Comparison of ENCODE assay signal across 16 cellular contexts in genomic region chr3:113773381-113773780, GRCh38. TPM values are rescaled to one million over a fixed set of nuclear protein-coding genes. Genes with fewer than 3 reads are reported as not detected.
DNase-seq lines count a peak whose midpoint lies in the region; TF ChIP-seq lines count a peak whose summit lies in the region.
"Had no signal": no experiment of that assay in that cellular context is flagged by ENCODE, and none has a peak within 500 bp of the region (broad histone marks: within the 10 kb centered on the region; RNA-seq: fewer than 3 reads in every experiment).

No MANE protein-coding gene starts in this region.

- peaks cover 0 to 2% of the 10 kb centered on the region in 2 donors for H3K36me3 ChIP-seq in ascending aorta
- no peaks in the 10 kb centered on the region for H3K36me3 ChIP-seq in Peyer's patch
- H3K36me3 ChIP-seq: tibial nerve had no signal

- H3K9me3 ChIP-seq in ascending aorta = no peaks in the 10 kb centered on the region
- no peaks in the 10 kb centered on the region for H3K9me3 ChIP-seq in Peyer's patch
- H3K9me3 ChIP-seq: tibial nerve had no signal

- no peaks in the 10 kb centered on the region for H3K27me3 ChIP-seq in ascending aorta
- H3K27me3 ChIP-seq in Peyer's patch = no peaks in the 10 kb centered on the region
- H3K27me3 ChIP-seq: tibial nerve had no signal

- DNase-seq in EH (ENCODE audit: low read depth) (peak; percentile 78), RPMI7951 (ENCODE audit: low read depth) (peak; percentile 37), fibroblast of peridontal ligament (ENCODE audit: extremely low read depth) (peak; percentile 92), renal cortical epithelial cell (ENCODE audit: low read depth) (peak; percentile 71), DMS153 treated with DMSO at 0.1 percent for 48 hours (lab: John Stamatoyannopoulos, UW; ENCODE audit: unreplicated experiment) (no peak), ascending aorta (ENCODE audit: low spot score in 2 of 2) (no peak), Peyer's patch (no peak), NCI-H510A treated with DMSO at 0.1 percent for 48 hours (lab: John Stamatoyannopoulos, UW) (no peak)
- DNase-seq: activated naive CD8-positive, alpha-beta T cell treated with anti-CD3 and anti-CD28 coated beads, Interleukin-2, amount 50 U/mL, for 24 hours; cerebellar nuclear complex; islet precursor cell; NCI-H2029; NCI-H510A; SIG-M5; T-helper 2 cell had no signal

- no peaks in the 10 kb centered on the region for H3K4me1 ChIP-seq in ascending aorta
- H3K4me1 ChIP-seq in Peyer's patch = no peaks in the 10 kb centered on the region
- H3K4me1 ChIP-seq: tibial nerve had no signal

- H3K27ac ChIP-seq in ascending aorta = no peak overlapping the region
- no peak overlapping the region for H3K27ac ChIP-seq in Peyer's patch
- H3K27ac ChIP-seq: tibial nerve had no signal

- TF ChIP-seq CTCF in ascending aorta (IDR thresholded peaks at IDR 0.05) (no peak), Peyer's patch (IDR thresholded peaks at IDR 0.05) (no peak)

- no peak overlapping the region for H3K4me3 ChIP-seq in ascending aorta
- H3K4me3 ChIP-seq in Peyer's patch = no peak overlapping the region
- H3K4me3 ChIP-seq: tibial nerve had no signal

- intact Hi-C loops in ascending aorta (cut with DNase I) = no loop called here

- TF ChIP-seq POLR2A in Peyer's patch (IDR thresholded peaks at IDR 0.05) = no peak

RNA-seq across cellular contexts. Expression of gene ATP6V1A, which starts 26.5 kb away (rescaled TPM):
- total RNA-seq in RPMI7951 (2014; rRNA removed; shearing (Covaris generic)) = 65.1 and 75.0 TPM in 2 replicates
- 118 and 132 TPM in 2 replicates for total RNA-seq in renal cortical epithelial cell
- total RNA-seq in ascending aorta = 18.3 TPM
- 10 to 100 TPM; 23.4 to 43.6 (median 28.7) TPM for total RNA-seq in Peyer's patch

RNA-seq across cellular contexts. Expression of gene NAA50, which starts 27.3 kb away (rescaled TPM):
- 203 and 212 TPM in 2 replicates for total RNA-seq in RPMI7951 (2014; rRNA removed; shearing (Covaris generic))
- total RNA-seq in renal cortical epithelial cell (139 and 217 TPM in 2 replicates), ascending aorta (56.0 TPM), Peyer's patch (10 to 100 TPM; 46.2 to 85.9 (median 62.6) TPM)

Comparison
In these comparisons a context has a peak if more than half of its experiments do, and no peak if none do; other contexts are left out.
1. DNase-seq: peak in EH (single experiment), RPMI7951 (single experiment), fibroblast of peridontal ligament (single experiment) and renal cortical epithelial cell (single experiment); none in DMS153 treated with DMSO at 0.1 percent for 48 hours (single experiment), ascending aorta (0 of 2), Peyer's patch (0 of 3) and NCI-H510A treated with DMSO at 0.1 percent for 48 hours (single experiment).